12 cellular contexts compared by ENCODE assay signal in the genomic region with DNA sequence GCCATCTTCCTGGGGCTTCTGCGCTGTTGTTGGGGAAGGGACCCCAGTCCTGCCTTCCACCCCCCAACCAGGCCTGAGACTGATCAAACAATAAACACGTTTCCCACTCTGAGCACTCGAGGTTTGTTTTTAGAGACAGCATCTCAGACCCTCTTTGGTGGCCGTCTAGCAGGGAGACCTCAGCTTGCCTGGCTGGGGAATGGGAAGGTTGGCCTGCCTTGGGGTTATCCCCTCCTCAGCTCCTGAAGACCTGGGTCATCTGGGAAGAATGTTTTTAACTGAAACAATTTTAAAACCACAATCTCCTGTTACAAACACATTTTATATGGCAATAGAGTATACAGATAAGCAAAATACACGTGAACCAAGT. TPM values are rescaled to one million over a fixed set of nuclear protein-coding genes. Genes with fewer than 3 reads are reported as not detected.
A peak's percentile ranks its signal among the peaks of the same experiment; 100 is the strongest.
DNase-seq lines count a peak whose midpoint lies in the region; ATAC-seq, FAIRE-seq and TF ChIP-seq lines count a peak whose summit lies in the region.
"Had no signal": no experiment of that assay in that cellular context is flagged by ENCODE, and none has a peak within 500 bp of the region (broad histone marks: within the 10 kb centered on the region; RNA-seq: fewer than 3 reads in every experiment).

No MANE protein-coding gene starts in this region.

- FAIRE-seq in K562 (lab: Jason Lieb, UNC): no peak
- FAIRE-seq: keratinocyte had no signal

- peak overlapping the region; percentile 89 to 96 for H3K4me3 Mint-ChIP-seq in activated T-cell treated with anti-CD3 and anti-CD28 coated beads, Interleukin-2, amount 50 U/mL, for 72 hours

- peak overlapping the region in 1 of 2 experiments; percentile 98; a peak in 1 of 4 replicates for H3K9ac ChIP-seq in K562 (ENCODE audit: insufficient read depth in 1 of 2, low read depth in 2 of 2, low read length in 2 of 2)
- no peak overlapping the region for H3K9ac ChIP-seq in skeletal muscle satellite cell (ENCODE audit: low read depth, low read length)

- DNase-seq in activated T-cell treated with anti-CD3 and anti-CD28 coated beads, Interleukin-2, amount 50 U/mL, for 72 hours: no peak
- no peak for DNase-seq in activated T-cell treated with anti-CD3 and anti-CD28 coated beads, Interleukin-2, amount 50 U/mL, for 48 hours
- DNase-seq in MG63 (no peak), K562 (ENCODE audit: extremely low read depth in 1 of 4, low spot score in 3 of 4) (no peak), NCI-H1092 treated with DMSO at 0.1 percent for 48 hours (lab: John Stamatoyannopoulos, UW) (no peak), NCI-H2196 treated with DMSO at 0.1 percent for 48 hours (lab: John Stamatoyannopoulos, UW; ENCODE audit: unreplicated experiment) (no peak), tibial artery (no peak)
- DNase-seq: NCI-H187 treated with DMSO at 0.1 percent for 48 hours, SW 1271 had no signal

- intact Hi-C loops in K562 (cut with micrococcal nuclease): no loop called here
- intact Hi-C loops in tibial artery (cut with DNase I; ENCODE audit: low total_unique reads): no loop called here

- H3K27me3 Mint-ChIP-seq in activated T-cell treated with anti-CD3 and anti-CD28 coated beads, Interleukin-2, amount 50 U/mL, for 72 hours (ENCODE audit: low read depth): no peaks in the 10 kb centered on the region

- CTCF ChIA-PET in K562 (lab: Yijun Ruan, JAX; ENCODE audit: low intra/inter-chr PET ratio): no interaction called here

- H3K36me3 Mint-ChIP-seq in activated T-cell treated with anti-CD3 and anti-CD28 coated beads, Interleukin-2, amount 50 U/mL, for 72 hours (ENCODE audit: insufficient read depth in 2 of 2): peaks cover 5 to 20% of the 10 kb centered on the region in 2 donors

- no peak overlapping the region for H3K4me2 ChIP-seq in K562 (ENCODE audit: insufficient read depth, low read length)
- H3K4me2 ChIP-seq in skeletal muscle satellite cell (ENCODE audit: low read length): peak overlapping the region; percentile 92

- TF ChIP-seq EP300 in K562 (IDR thresholded peaks at IDR 0.05; ENCODE audit: low read length): no peak

- WGBS in K562 (ENCODE audit: insufficient coverage, low coverage, missing lambda C conversion rate): 67% methylated on average over 4 of the region's 5 CpGs

- H3K4me1 ChIP-seq in K562 (replicated peaks in 1 of 2; ENCODE audit: control insufficient read depth in 2 of 2, insufficient read depth in 2 of 2, low read length in 2 of 2): peaks cover 37 to 73% of the 10 kb centered on the region in 2 experiments
- peaks cover 47% of the 10 kb centered on the region for H3K4me1 ChIP-seq in skeletal muscle satellite cell (ENCODE audit: control insufficient read depth, insufficient read depth, low read length)
- peaks cover 0 to 72% (median 48%) of the 10 kb centered on the region in 4 donors for H3K4me1 ChIP-seq in tibial artery

- H3K79me2 ChIP-seq in K562 (ENCODE audit: control insufficient read depth, insufficient read depth, low read length): peaks cover 78% of the 10 kb centered on the region

- no peak for TF ChIP-seq POLR2A in K562 (conservative IDR thresholded peaks at IDR 0.05)

- no peak for TF ChIP-seq RAD21 in K562 (CRISPR knock-in tag; conservative IDR thresholded peaks at IDR 0.05 in 1 of 2, IDR thresholded peaks at IDR 0.05 in 1 of 2)

- H3K27ac ChIP-seq in K562 (ENCODE audit: extremely low read depth, low read depth, low read length) (no peak overlapping the region), tibial artery (no peak overlapping the region)
- H3K27ac ChIP-seq: neutrophil had no signal

- TSS peak; percentile 29 for BruUV-seq in K562 (replicated peaks; lab: Mats Ljungman, UMichigan)

- no peaks in the 10 kb centered on the region for H3K9me1 ChIP-seq in K562 (ENCODE audit: control insufficient read depth, insufficient read depth, low read length)

- no peaks in the 10 kb centered on the region for H3K27me3 ChIP-seq in MG63
- H3K27me3 ChIP-seq in K562 (ENCODE audit: control insufficient read depth in 2 of 2, insufficient read depth in 2 of 2, low read length in 2 of 2): no peaks in the 10 kb centered on the region
- H3K27me3 ChIP-seq in skeletal muscle satellite cell (ENCODE audit: control insufficient read depth, insufficient read depth, low read length): no peaks in the 10 kb centered on the region
- H3K27me3 ChIP-seq in tibial artery: no peaks in the 10 kb centered on the region

- no peaks in the 10 kb centered on the region for H3K9me3 ChIP-seq in MG63
- no peaks in the 10 kb centered on the region for H3K9me3 ChIP-seq in K562 (replicated peaks; ENCODE audit: control insufficient read depth, insufficient read depth, low read depth, low read length)
- H3K9me3 ChIP-seq in skeletal muscle satellite cell (replicated peaks; ENCODE audit: low read length): no peaks in the 10 kb centered on the region
- H3K9me3 ChIP-seq in tibial artery: no peaks in the 10 kb centered on the region
- H3K9me3 ChIP-seq: neutrophil had no signal

- POLR2A ChIA-PET in K562 (lab: Yijun Ruan, JAX): interaction anchor here (0.9 to 1.2 kb wide), 2 partner anchors 9 to 26 kb away, joined by 3 to 6 read pairs; partner anchors contain the start of gene U2AF2

- H3K4me3 ChIP-seq in MG63 (peak overlapping the region; percentile 75; the same call in 1 of the 2 replicates), K562 (peak overlapping the region; percentile 94; the same call in 1 of the 2 replicates), skeletal muscle satellite cell (ENCODE audit: low read length) (no peak overlapping the region), tibial artery (no peak overlapping the region)

- no peak for TF ChIP-seq CTCF in K562 (IDR thresholded peaks at IDR 0.05 in 2 of 3, conservative IDR thresholded peaks at IDR 0.05 in 1 of 3; ENCODE audit: insufficient read depth in 2 of 3, low read depth in 1 of 3, low read length in 3 of 3)
- no peak for TF ChIP-seq CTCF in tibial artery (IDR thresholded peaks at IDR 0.05)

- H3K4me1 Mint-ChIP-seq in activated T-cell treated with anti-CD3 and anti-CD28 coated beads, Interleukin-2, amount 50 U/mL, for 72 hours (ENCODE audit: low read depth): peaks cover 69% of the 10 kb centered on the region

- ATAC-seq in activated T-cell treated with anti-CD3 and anti-CD28 coated beads, Interleukin-2, amount 50 U/mL, for 72 hours (replicated peaks in 1 of 2): no peak
- ATAC-seq in K562: no peak

- in situ Hi-C loops in K562 (cut with MboI): loop anchor here (25.0 kb wide), 2 partner anchors 508 to 667 kb away; partner anchors contain the start of genes TNNT1 and ZSCAN5A

- H2AFZ ChIP-seq in K562 (ENCODE audit: low read depth, low read length): no peak overlapping the region

- H3K36me3 ChIP-seq in MG63: peaks cover 40% of the 10 kb centered on the region
- peaks cover 29% of the 10 kb centered on the region; the same call in 2 of the 3 replicates for H3K36me3 ChIP-seq in K562 (ENCODE audit: control insufficient read depth, insufficient read depth, low read length)
- H3K36me3 ChIP-seq in skeletal muscle satellite cell (ENCODE audit: insufficient read depth, low read length): peaks cover 12% of the 10 kb centered on the region
- peaks cover 0 to 15% (median 10%) of the 10 kb centered on the region in 3 donors for H3K36me3 ChIP-seq in tibial artery

- no peaks in the 10 kb centered on the region for H4K20me1 ChIP-seq in K562 (replicated peaks; ENCODE audit: control insufficient read depth, insufficient read depth, low read length)

- no peaks in the 10 kb centered on the region for H3K9me3 Mint-ChIP-seq in activated T-cell treated with anti-CD3 and anti-CD28 coated beads, Interleukin-2, amount 50 U/mL, for 72 hours

- H3K27ac Mint-ChIP-seq in activated T-cell treated with anti-CD3 and anti-CD28 coated beads, Interleukin-2, amount 50 U/mL, for 72 hours: peak overlapping the region; percentile 44

RNA-seq across cellular contexts. Expression of gene ZNF581, which starts 2.0 kb away (rescaled TPM):
- total RNA-seq in activated T-cell treated with anti-CD3 and anti-CD28 coated beads, Interleukin-2, amount 50 U/mL, for 72 hours: 10 to 100 TPM; 43.1 to 50.7 TPM
- 8.7 and 17.5 TPM in 2 replicates for total RNA-seq in MG63 (2014; rRNA removed; shearing (Covaris generic); ENCODE audit: low replicate concordance)
- total RNA-seq in K562 (2011; cell fraction: chromatin; rRNA removed; ENCODE audit: low replicate concordance): 8.2 and 21.8 TPM in 2 replicates
- 20.3 and 21.3 TPM in 2 replicates for total RNA-seq in K562 (2011; cell fraction: nucleolus; rRNA removed)
- 16.7 and 16.8 TPM in 2 replicates for total RNA-seq in K562 (2011; cell fraction: nucleoplasm; rRNA removed)
- 18.6 and 26.4 TPM in 2 replicates for total RNA-seq in K562 (2014; rRNA removed)
- 7.3 and 8.5 TPM in 2 replicates for total RNA-seq in K562 (2014; rRNA removed; fragmentation: Illumina TruSeq; extraction: Trizol)
- total RNA-seq in K562 (2015; rRNA removed; fragmentation: Illumina TruSeq; extraction: Trizol): 8.6 and 11.0 TPM in 2 replicates
- total RNA-seq in K562 (2021): 35.7 and 39.4 TPM in 2 replicates
- polyA plus RNA-seq in K562 (2011; rRNA removed): 15.4 and 26.0 TPM in 2 replicates
- polyA plus RNA-seq in K562 (2011; cell fraction: cytosol; rRNA removed): 30.9 and 47.7 TPM in 2 replicates
- polyA plus RNA-seq in K562 (2011; cell fraction: nucleus; rRNA removed): 24.0 and 27.6 TPM in 2 replicates
- polyA plus RNA-seq in K562 (2012): 19.0 and 47.4 TPM in 2 replicates
- polyA plus RNA-seq in K562 (2014; fragmentation: Illumina TruSeq; extraction: Trizol): 15.7 and 23.2 TPM in 2 replicates
- polyA plus RNA-seq in K562 (2014; fragmentation: Nextera tagmentation; extraction: Ambion mirVana): 1 to 10 TPM; 2.4 to 5.8 TPM
- polyA plus RNA-seq in K562 (2014; rRNA removed): 23.2 and 24.0 TPM in 2 replicates
- 11.6 and 13.6 TPM in 2 replicates for polyA minus RNA-seq in K562 (2011; rRNA and poly(A)+ RNA removed)
- polyA minus RNA-seq in K562 (2011; cell fraction: cytosol; rRNA and poly(A)+ RNA removed): 15.3 and 31.1 TPM in 2 replicates
- polyA minus RNA-seq in K562 (2011; cell fraction: nucleus; rRNA and poly(A)+ RNA removed): 4.4 and 6.6 TPM in 2 replicates
- 14.2 and 14.4 TPM in 2 replicates for total RNA-seq in skeletal muscle satellite cell (2012; rRNA removed)

RNA-seq across cellular contexts. Expression of gene CCDC106, which starts 2.5 kb away (rescaled TPM):
- 10 to 100 TPM; 13.8 to 21.7 TPM for total RNA-seq in activated T-cell treated with anti-CD3 and anti-CD28 coated beads, Interleukin-2, amount 50 U/mL, for 72 hours
- 1.3 and 4.8 TPM in 2 replicates for total RNA-seq in MG63 (2014; rRNA removed; shearing (Covaris generic); ENCODE audit: low replicate concordance)
- total RNA-seq in K562 (2011; cell fraction: chromatin; rRNA removed; ENCODE audit: low replicate concordance): 5.5 and 16.0 TPM in 2 replicates
- total RNA-seq in K562 (2011; cell fraction: nucleolus; rRNA removed): 17.5 and 18.3 TPM in 2 replicates
- total RNA-seq in K562 (2011; cell fraction: nucleoplasm; rRNA removed): 8.7 and 12.1 TPM in 2 replicates
- total RNA-seq in K562 (2014; rRNA removed): 17.8 and 21.9 TPM in 2 replicates
- 4.2 and 7.0 TPM in 2 replicates for total RNA-seq in K562 (2014; rRNA removed; fragmentation: Illumina TruSeq; extraction: Trizol)
- total RNA-seq in K562 (2015; rRNA removed; fragmentation: Illumina TruSeq; extraction: Trizol): 12.2 and 14.3 TPM in 2 replicates
- total RNA-seq in K562 (2021): 27.5 and 28.2 TPM in 2 replicates
- 7.6 and 11.2 TPM in 2 replicates for polyA plus RNA-seq in K562 (2011; rRNA removed)
- polyA plus RNA-seq in K562 (2011; cell fraction: cytosol; rRNA removed): 11.0 and 22.8 TPM in 2 replicates
- 16.4 and 27.9 TPM in 2 replicates for polyA plus RNA-seq in K562 (2011; cell fraction: nucleus; rRNA removed)
- 22.8 and 23.5 TPM in 2 replicates for polyA plus RNA-seq in K562 (2012)
- 19.1 and 21.9 TPM in 2 replicates for polyA plus RNA-seq in K562 (2014; fragmentation: Illumina TruSeq; extraction: Trizol)
- polyA plus RNA-seq in K562 (2014; fragmentation: Nextera tagmentation; extraction: Ambion mirVana): under 1 TPM in 1 of 2 experiments, not detected in 1; 0.10 TPM
- 24.1 and 25.9 TPM in 2 replicates for polyA plus RNA-seq in K562 (2014; rRNA removed)
- 1.8 and 1.9 TPM in 2 replicates for polyA minus RNA-seq in K562 (2011; rRNA and poly(A)+ RNA removed)
- polyA minus RNA-seq in K562 (2011; cell fraction: cytosol; rRNA and poly(A)+ RNA removed): 7.2 and 12.6 TPM in 2 replicates
- 5.3 and 6.4 TPM in 2 replicates for polyA minus RNA-seq in K562 (2011; cell fraction: nucleus; rRNA and poly(A)+ RNA removed)
- total RNA-seq in skeletal muscle satellite cell (2012; rRNA removed): 5.1 and 6.8 TPM in 2 replicates

RNA-seq across cellular contexts. Expression of gene ZNF580, which starts 4.7 kb away (rescaled TPM):
- total RNA-seq in activated T-cell treated with anti-CD3 and anti-CD28 coated beads, Interleukin-2, amount 50 U/mL, for 72 hours: 10 to 100 TPM; 46.1 to 47.8 TPM
- total RNA-seq in MG63 (2014; rRNA removed; shearing (Covaris generic); ENCODE audit: low replicate concordance): 7.5 and 8.0 TPM in 2 replicates
- 26.2 and 41.7 TPM in 2 replicates for total RNA-seq in K562 (2011; cell fraction: chromatin; rRNA removed; ENCODE audit: low replicate concordance)
- 16.2 and 20.0 TPM in 2 replicates for total RNA-seq in K562 (2011; cell fraction: nucleolus; rRNA removed)
- 33.4 and 56.4 TPM in 2 replicates for total RNA-seq in K562 (2011; cell fraction: nucleoplasm; rRNA removed)
- 13.9 and 24.4 TPM in 2 replicates for total RNA-seq in K562 (2014; rRNA removed)
- total RNA-seq in K562 (2014; rRNA removed; fragmentation: Illumina TruSeq; extraction: Trizol): 5.2 and 5.7 TPM in 2 replicates
- 6.0 and 6.8 TPM in 2 replicates for total RNA-seq in K562 (2015; rRNA removed; fragmentation: Illumina TruSeq; extraction: Trizol)
- 38.0 and 47.4 TPM in 2 replicates for total RNA-seq in K562 (2021)
- 5.0 and 7.7 TPM in 2 replicates for polyA plus RNA-seq in K562 (2011; rRNA removed)
- 10.9 and 21.1 TPM in 2 replicates for polyA plus RNA-seq in K562 (2011; cell fraction: cytosol; rRNA removed)
- 39.9 and 68.6 TPM in 2 replicates for polyA plus RNA-seq in K562 (2011; cell fraction: nucleus; rRNA removed)
- 41.5 and 62.4 TPM in 2 replicates for polyA plus RNA-seq in K562 (2012)
- polyA plus RNA-seq in K562 (2014; fragmentation: Illumina TruSeq; extraction: Trizol): 12.7 and 15.5 TPM in 2 replicates
- polyA plus RNA-seq in K562 (2014; fragmentation: Nextera tagmentation; extraction: Ambion mirVana): 1 to 10 TPM; 2.3 to 3.9 TPM
- 25.2 and 30.8 TPM in 2 replicates for polyA plus RNA-seq in K562 (2014; rRNA removed)
- polyA minus RNA-seq in K562 (2011; rRNA and poly(A)+ RNA removed): 4.4 and 4.6 TPM in 2 replicates
- polyA minus RNA-seq in K562 (2011; cell fraction: cytosol; rRNA and poly(A)+ RNA removed): 12.2 and 16.3 TPM in 2 replicates
- 7.3 and 8.8 TPM in 2 replicates for polyA minus RNA-seq in K562 (2011; cell fraction: nucleus; rRNA and poly(A)+ RNA removed)
- total RNA-seq in skeletal muscle satellite cell (2012; rRNA removed): 1.7 and 2.0 TPM in 2 replicates

RNA-seq across cellular contexts. Expression of gene U2AF2, which starts 9.3 kb away (rescaled TPM):
- total RNA-seq in activated T-cell treated with anti-CD3 and anti-CD28 coated beads, Interleukin-2, amount 50 U/mL, for 72 hours: 100 to 1,000 TPM; 128 to 137 TPM
- total RNA-seq in MG63 (2014; rRNA removed; shearing (Covaris generic); ENCODE audit: low replicate concordance): 128 and 226 TPM in 2 replicates
- total RNA-seq in K562 (2011; cell fraction: chromatin; rRNA removed; ENCODE audit: low replicate concordance): 193 and 483 TPM in 2 replicates
- 266 and 305 TPM in 2 replicates for total RNA-seq in K562 (2011; cell fraction: nucleolus; rRNA removed)
- 221 and 225 TPM in 2 replicates for total RNA-seq in K562 (2011; cell fraction: nucleoplasm; rRNA removed)
- total RNA-seq in K562 (2014; rRNA removed) (279 and 332 TPM in 2 replicates), K562 (2014; rRNA removed; fragmentation: Illumina TruSeq; extraction: Trizol) (36.8 and 58.9 TPM in 2 replicates), K562 (2015; rRNA removed; fragmentation: Illumina TruSeq; extraction: Trizol) (157 and 162 TPM in 2 replicates), K562 (2021) (304 and 321 TPM in 2 replicates)
- polyA plus RNA-seq in K562 (2011; rRNA removed) (144 and 156 TPM in 2 replicates), K562 (2014; fragmentation: Illumina TruSeq; extraction: Trizol) (169 and 224 TPM in 2 replicates), K562 (2014; fragmentation: Nextera tagmentation; extraction: Ambion mirVana) (1 to 10 TPM; 3.0 to 4.4 TPM), K562 (2014; rRNA removed) (277 and 331 TPM in 2 replicates)
- 175 and 315 TPM in 2 replicates for polyA plus RNA-seq in K562 (2011; cell fraction: cytosol; rRNA removed)
- 395 and 527 TPM in 2 replicates for polyA plus RNA-seq in K562 (2011; cell fraction: nucleus; rRNA removed)
- 223 and 263 TPM in 2 replicates for polyA plus RNA-seq in K562 (2012)
- 42.9 and 75.8 TPM in 2 replicates for polyA minus RNA-seq in K562 (2011; rRNA and poly(A)+ RNA removed)
- polyA minus RNA-seq in K562 (2011; cell fraction: cytosol; rRNA and poly(A)+ RNA removed): 113 and 128 TPM in 2 replicates
- 91.7 and 99.0 TPM in 2 replicates for polyA minus RNA-seq in K562 (2011; cell fraction: nucleus; rRNA and poly(A)+ RNA removed)
- total RNA-seq in skeletal muscle satellite cell (2012; rRNA removed): 120 and 132 TPM in 2 replicates

RNA-seq across cellular contexts. Expression of gene ZNF784, which starts 21.1 kb away (rescaled TPM):
- total RNA-seq in activated T-cell treated with anti-CD3 and anti-CD28 coated beads, Interleukin-2, amount 50 U/mL, for 72 hours: 1 to 10 TPM; 4.3 to 6.9 TPM
- 9.0 and 12.6 TPM in 2 replicates for total RNA-seq in MG63 (2014; rRNA removed; shearing (Covaris generic); ENCODE audit: low replicate concordance)
- total RNA-seq in K562 (2011; cell fraction: chromatin; rRNA removed; ENCODE audit: low replicate concordance): 6.3 and 14.3 TPM in 2 replicates
- 10.0 and 12.5 TPM in 2 replicates for total RNA-seq in K562 (2011; cell fraction: nucleolus; rRNA removed)
- total RNA-seq in K562 (2011; cell fraction: nucleoplasm; rRNA removed): 7.7 and 9.6 TPM in 2 replicates
- total RNA-seq in K562 (2014; rRNA removed): 2.0 and 3.8 TPM in 2 replicates
- total RNA-seq in K562 (2014; rRNA removed; fragmentation: Illumina TruSeq; extraction: Trizol): 1.6 TPM in 2 replicates
- total RNA-seq in K562 (2015; rRNA removed; fragmentation: Illumina TruSeq; extraction: Trizol): 2.7 and 3.2 TPM in 2 replicates
- total RNA-seq in K562 (2021): 4.6 and 6.1 TPM in 2 replicates
- 2.1 and 3.5 TPM in 2 replicates for polyA plus RNA-seq in K562 (2011; rRNA removed)
- polyA plus RNA-seq in K562 (2011; cell fraction: cytosol; rRNA removed): 2.0 and 4.3 TPM in 2 replicates
- 11.3 and 16.1 TPM in 2 replicates for polyA plus RNA-seq in K562 (2011; cell fraction: nucleus; rRNA removed)
- polyA plus RNA-seq in K562 (2012): 7.3 and 7.9 TPM in 2 replicates
- polyA plus RNA-seq in K562 (2014; fragmentation: Illumina TruSeq; extraction: Trizol): 4.1 and 5.1 TPM in 2 replicates
- polyA plus RNA-seq in K562 (2014; fragmentation: Nextera tagmentation; extraction: Ambion mirVana): under 1 TPM; 0.14 to 0.17 TPM
- 4.1 and 4.4 TPM in 2 replicates for polyA plus RNA-seq in K562 (2014; rRNA removed)
- polyA minus RNA-seq in K562 (2011; rRNA and poly(A)+ RNA removed): 1.4 TPM in 2 replicates
- polyA minus RNA-seq in K562 (2011; cell fraction: cytosol; rRNA and poly(A)+ RNA removed): 1.3 and 2.6 TPM in 2 replicates
- 2.7 TPM in 2 replicates for polyA minus RNA-seq in K562 (2011; cell fraction: nucleus; rRNA and poly(A)+ RNA removed)
- 3.0 and 4.2 TPM in 2 replicates for total RNA-seq in skeletal muscle satellite cell (2012; rRNA removed)

Comparison
In these comparisons a context has a peak if more than half of its experiments do, and no peak if none do; other contexts are left out.
1. H3K4me3 ChIP-seq: peak in MG63 (single experiment) and K562 (single experiment); none in skeletal muscle satellite cell (single experiment) and tibial artery (0 of 2).